Comparison of ENCODE assay signal across 18 cellular contexts in genomic region chr4:93031431-93032098, GRCh38.
"Had no signal": no experiment of that assay in that cellular context is flagged by ENCODE, and none has a peak within 500 bp of the region (broad histone marks: within the 10 kb centered on the region; RNA-seq: fewer than 3 reads in every experiment).

No MANE protein-coding gene starts in this region.

- H3K4me1 ChIP-seq: adrenal gland, gastroesophageal sphincter, neural progenitor cell, parathyroid adenoma, tibial nerve, uterus had no signal

- H3K27me3 ChIP-seq: adrenal gland, brain microvascular endothelial cell, gastroesophageal sphincter, neural progenitor cell, tibial nerve, uterus had no signal

- H3K4me2 ChIP-seq: neural progenitor cell had no signal

- H3K79me2 ChIP-seq: parathyroid adenoma had no signal

- H2AFZ ChIP-seq: neural progenitor cell, parathyroid adenoma had no signal

- H3K36me3 ChIP-seq: adrenal gland, brain microvascular endothelial cell, gastroesophageal sphincter, neural progenitor cell, tibial nerve, uterus had no signal

- H3K27ac ChIP-seq: adrenal gland, brain microvascular endothelial cell, gastroesophageal sphincter, neural progenitor cell, parathyroid adenoma, skin epidermis, tibial nerve, uterus had no signal

- ATAC-seq: activated CD8-positive, alpha-beta T cell treated with anti-CD3 and anti-CD28 coated beads for 36 hours; activated T-cell treated with anti-CD3 and anti-CD28 coated beads, Interleukin-2, amount 50 U/mL, for 4 hours; effector memory CD8-positive, alpha-beta T cell; gastroesophageal sphincter; left cardiac atrium had no signal

- DNase-seq: activated CD4-positive, alpha-beta T cell treated with anti-CD3 and anti-CD28 coated beads for 4 hours; activated CD8-positive, alpha-beta T cell treated with anti-CD3 and anti-CD28 coated beads for 36 hours; activated effector memory CD4-positive, alpha-beta T cell treated with Interleukin-2 at 50 U/mL for 16 hours; activated T-cell treated with anti-CD3 and anti-CD28 coated beads, Interleukin-2, amount 50 U/mL, for 4 hours; adrenal gland; brain microvascular endothelial cell; effector memory CD8-positive, alpha-beta T cell; left cardiac atrium; naive B cell; stimulated activated CD4-positive, alpha-beta T cell treated with anti-CD3 and anti-CD28 coated beads, Interleukin-4, amount 100 ng/mL, for 24 hours; stimulated activated naive CD4-positive, alpha-beta T cell; T-helper 2 cell; uterus had no signal

- H3K9ac ChIP-seq: neural progenitor cell, parathyroid adenoma had no signal

- H3K4me3 ChIP-seq: adrenal gland, gastroesophageal sphincter, neural progenitor cell, skin epidermis, tibial nerve, uterus had no signal

- H3K9me3 ChIP-seq: adrenal gland, gastroesophageal sphincter, tibial nerve, uterus had no signal
